In the genomic region with DNA sequence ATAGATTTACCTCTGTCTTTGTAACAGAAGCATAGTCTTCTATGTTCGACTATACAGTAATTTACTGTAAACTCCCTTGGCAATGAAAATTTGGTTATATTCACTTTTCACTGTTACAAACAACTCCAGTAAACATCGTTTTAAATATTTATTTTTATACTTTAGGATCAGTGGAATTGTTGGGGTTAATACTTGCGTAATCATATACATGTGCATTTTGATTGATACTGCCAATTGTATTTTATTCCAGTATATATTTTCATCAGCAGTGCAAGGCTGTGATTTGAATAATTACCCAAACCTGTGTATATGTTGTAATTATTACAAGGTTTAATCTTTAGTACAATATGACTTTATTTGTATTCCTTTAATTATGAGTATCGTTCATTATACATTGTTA, we compare ENCODE assay signal across 10 cellular contexts.
DNase-seq lines count a peak whose midpoint lies in the region; ATAC-seq and TF ChIP-seq lines count a peak whose summit lies in the region.
"Had no signal": no experiment of that assay in that cellular context is flagged by ENCODE, and none has a peak within 500 bp of the region (broad histone marks: within the 10 kb centered on the region; RNA-seq: fewer than 3 reads in every experiment).

No MANE protein-coding gene starts in this region.

- no peaks in the 10 kb centered on the region for H3K36me3 ChIP-seq in CD4-positive, CD25-positive, alpha-beta regulatory T cell (ENCODE audit: control insufficient read depth, insufficient read depth, low read length)
- H3K36me3 ChIP-seq in OCI-LY1 (ENCODE audit: insufficient read depth, low read length), result no peaks in the 10 kb centered on the region
- no peaks in the 10 kb centered on the region for H3K36me3 ChIP-seq in neutrophil

- H3K79me2 ChIP-seq in OCI-LY1 (ENCODE audit: insufficient read depth, low read length), result peaks cover 63% of the 10 kb centered on the region

- intact Hi-C loops in dorsolateral prefrontal cortex (cut with DNase I), result no loop called here

- H3K27ac Mint-ChIP-seq in CD4-positive, CD25-positive, alpha-beta regulatory T cell, result peak overlapping the region; percentile 88 to 96 (median 92)

- H3K27ac ChIP-seq in CD4-positive, CD25-positive, alpha-beta regulatory T cell (ENCODE audit: insufficient read depth, low read length, poor library complexity, severe bottlenecking), result peak overlapping the region; percentile 69
- peak overlapping the region; percentile 69 for H3K27ac ChIP-seq in OCI-LY1 (ENCODE audit: low read depth, low read length, poor library complexity, severe bottlenecking)
- peak overlapping the region in 34 of 59 donors; percentile 5 to 96 (median 84) for H3K27ac ChIP-seq in dorsolateral prefrontal cortex
- peak overlapping the region; percentile 51 for H3K27ac ChIP-seq in neutrophil

- peaks cover 22% of the 10 kb centered on the region for H3K4me1 ChIP-seq in CD4-positive, CD25-positive, alpha-beta regulatory T cell (ENCODE audit: control insufficient read depth, insufficient read depth, low read length, poor library complexity, severe bottlenecking)
- H3K4me1 ChIP-seq in OCI-LY1 (ENCODE audit: insufficient read depth, low read length, severe bottlenecking), result peaks cover 36% of the 10 kb centered on the region
- H3K4me1 ChIP-seq in neutrophil (ENCODE audit: control insufficient read depth in 1 of 2, insufficient read depth in 1 of 2, low read depth in 1 of 2, low read length in 1 of 2), result peaks cover 13 to 34% of the 10 kb centered on the region in 2 experiments

- H3F3A ChIP-seq in OCI-LY1 (ENCODE audit: insufficient read depth, low read length), result no peaks in the 10 kb centered on the region

- peak overlapping the region; percentile 47 for H3K9ac ChIP-seq in OCI-LY1 (ENCODE audit: low read length)

- H3K9me2 ChIP-seq in OCI-LY1 (ENCODE audit: low read depth, low read length), result no peaks in the 10 kb centered on the region

- peak overlapping the region; percentile 84 for H3K4me2 ChIP-seq in OCI-LY1 (ENCODE audit: low read length)

- ATAC-seq in CD4-positive, CD25-positive, alpha-beta regulatory T cell (ENCODE audit: low read depth in 2 of 2), result no peak
- ATAC-seq in HG02678 (IDR thresholded peaks at IDR 0.05; ENCODE audit: unreplicated experiment), result no peak
- ATAC-seq in HG03342 (IDR thresholded peaks at IDR 0.05; ENCODE audit: unreplicated experiment), result no peak

- H3K9me3 Mint-ChIP-seq in CD4-positive, CD25-positive, alpha-beta regulatory T cell, result no peaks in the 10 kb centered on the region

- H3K9me3 ChIP-seq in CD4-positive, CD25-positive, alpha-beta regulatory T cell (ENCODE audit: control insufficient read depth in 2 of 2, low read length in 2 of 2), result no peaks in the 10 kb centered on the region
- H3K9me3 ChIP-seq in OCI-LY1 (ENCODE audit: low read length) (no peaks in the 10 kb centered on the region), neutrophil (no peaks in the 10 kb centered on the region)

- no peaks in the 10 kb centered on the region for H3K36me3 Mint-ChIP-seq in CD4-positive, CD25-positive, alpha-beta regulatory T cell

- peak overlapping the region; percentile 61 to 98 (median 96) for H3K4me3 Mint-ChIP-seq in CD4-positive, CD25-positive, alpha-beta regulatory T cell

- peaks cover 15 to 40% (median 32%) of the 10 kb centered on the region in 4 donors for H3K4me1 Mint-ChIP-seq in CD4-positive, CD25-positive, alpha-beta regulatory T cell

- H3K4me3 ChIP-seq in CD4-positive, CD25-positive, alpha-beta regulatory T cell (ENCODE audit: low read depth, low read length), result peak overlapping the region; percentile 89
- H3K4me3 ChIP-seq in OCI-LY1 (ENCODE audit: low read depth, low read length, poor library complexity, severe bottlenecking), result peak overlapping the region; percentile 55
- H3K4me3 ChIP-seq in dorsolateral prefrontal cortex, result peak overlapping the region in 57 of 59 donors; percentile 3 to 69 (median 48)
- peak overlapping the region; percentile 40 to 51 for H3K4me3 ChIP-seq in neutrophil (ENCODE audit: low read depth in 1 of 2, low read length in 1 of 2)

- H3K27me3 ChIP-seq in CD4-positive, CD25-positive, alpha-beta regulatory T cell (ENCODE audit: control insufficient read depth, insufficient read depth, low read length), result no peaks in the 10 kb centered on the region
- H3K27me3 ChIP-seq in OCI-LY1 (ENCODE audit: insufficient read depth, low read length) (no peaks in the 10 kb centered on the region), dorsolateral prefrontal cortex (no peaks in the 10 kb centered on the region), neutrophil (no peaks in the 10 kb centered on the region)

- H4K20me1 ChIP-seq in OCI-LY1 (ENCODE audit: insufficient read depth, low read length), result no peaks in the 10 kb centered on the region

- H2AFZ ChIP-seq in OCI-LY1 (ENCODE audit: low read length), result no peak overlapping the region

- H3K27me3 Mint-ChIP-seq in CD4-positive, CD25-positive, alpha-beta regulatory T cell, result no peaks in the 10 kb centered on the region

- no peak for DNase-seq in CD4-positive, CD25-positive, alpha-beta regulatory T cell
- DNase-seq in dorsolateral prefrontal cortex (no peak), amygdala (lab: John Stamatoyannopoulos, UW) (no peak), ecto neural progenitor cell (ENCODE audit: low spot score) (no peak)
- DNase-seq: caudate nucleus; stimulated activated CD4-positive, alpha-beta T cell treated with anti-CD3 and anti-CD28 coated beads, Interleukin-12 subunit alpha, Interleukin-12 subunit beta, amount 100 ng/mL, for 4 hours had no signal

- TF ChIP-seq CTCF in OCI-LY1 (IDR thresholded peaks at IDR 0.05; ENCODE audit: low read length) (no peak), dorsolateral prefrontal cortex (IDR thresholded peaks at IDR 0.05 in 54 of 56, conservative IDR thresholded peaks at IDR 0.05 in 2 of 56; ENCODE audit: low read depth in 1 of 56, partially characterized antibody in 56 of 56) (no peak), neutrophil (IDR thresholded peaks at IDR 0.05) (no peak)
